19 cellular contexts compared by ENCODE assay signal in genomic region chr5:135986891-135987401, GRCh38. TPM values are rescaled to one million over a fixed set of nuclear protein-coding genes. Genes with fewer than 3 reads are reported as not detected.
DNase-seq lines count a peak whose midpoint lies in the region; ATAC-seq and TF ChIP-seq lines count a peak whose summit lies in the region.
"Had no signal": no experiment of that assay in that cellular context is flagged by ENCODE, and none has a peak within 500 bp of the region (broad histone marks: within the 10 kb centered on the region; RNA-seq: fewer than 3 reads in every experiment).

No MANE protein-coding gene starts in this region.

- H3K4ac ChIP-seq in trophoblast cell (ENCODE audit: low read depth, low read length), result no peak overlapping the region

- no peak overlapping the region for H2BK5ac ChIP-seq in trophoblast cell (ENCODE audit: low read depth, low read length, poor library complexity)

- H3K18ac ChIP-seq in trophoblast cell (ENCODE audit: low read length), result no peak overlapping the region

- TF ChIP-seq POLR2A in GM18505 (IDR thresholded peaks at IDR 0.05; ENCODE audit: borderline replicate concordance, extremely low read depth, insufficient read depth, insufficient read length), result no peak

- no peaks in the 10 kb centered on the region for H3K79me2 ChIP-seq in trophoblast cell (ENCODE audit: control insufficient read depth, insufficient read depth, low read length, poor library complexity)
- H3K79me2 ChIP-seq: parathyroid adenoma had no signal

- H3K9me3 ChIP-seq in right cardiac atrium (ENCODE audit: control insufficient read depth, low read length) (no peaks in the 10 kb centered on the region), trophoblast cell (ENCODE audit: insufficient read depth, low read depth, low read length) (peaks cover 2% of the 10 kb centered on the region)
- H3K9me3 ChIP-seq: upper lobe of right lung had no signal

- no peak overlapping the region for H4K8ac ChIP-seq in trophoblast cell (ENCODE audit: low read depth, low read length)

- WGBS in right cardiac atrium, result 50% methylated on average over 3 of the region's 3 CpGs
- WGBS in trophoblast cell (ENCODE audit: extremely low coverage, insufficient coverage, insufficient read length), result no CpG with 5 or more reads among the region's 3 CpGs

- peaks cover 2% of the 10 kb centered on the region for H3K4me1 ChIP-seq in right cardiac atrium (ENCODE audit: control insufficient read depth, insufficient read depth, low read length)
- H3K4me1 ChIP-seq in trophoblast cell (ENCODE audit: control insufficient read depth in 1 of 2, insufficient read depth in 2 of 2, low read length in 2 of 2), result no peaks in the 10 kb centered on the region
- H3K4me1 ChIP-seq: parathyroid adenoma, upper lobe of right lung had no signal

- H3K9ac ChIP-seq in trophoblast cell (ENCODE audit: low read length), result no peak overlapping the region
- H3K9ac ChIP-seq: parathyroid adenoma had no signal

- H2BK12ac ChIP-seq in trophoblast cell (ENCODE audit: low read length), result peak overlapping the region; percentile 71

- H3K36me3 ChIP-seq in trophoblast cell (ENCODE audit: control insufficient read depth in 1 of 2, insufficient read depth in 2 of 2, low read length in 2 of 2), result no peaks in the 10 kb centered on the region
- H3K36me3 ChIP-seq: upper lobe of right lung had no signal

- ATAC-seq in Right ventricle myocardium superior (ENCODE audit: poor library complexity) (peak; percentile 48), right cardiac atrium (no peak), HG03108 (IDR thresholded peaks at IDR 0.05; ENCODE audit: unreplicated experiment) (no peak), GM18505 (IDR thresholded peaks at IDR 0.05; ENCODE audit: unreplicated experiment) (no peak)
- ATAC-seq: stimulated activated memory B cell treated with anti-CD40 and anti-IgM and Interleukin-4, amounts not matched to agents 10 μg/mL and 1 μg/mL and 100 μg/mL, for 72 hours; upper lobe of right lung had no signal

- no peak overlapping the region for H2AK5ac ChIP-seq in trophoblast cell (ENCODE audit: low read length)

- H3K79me1 ChIP-seq in trophoblast cell (ENCODE audit: low read length), result peaks cover 12% of the 10 kb centered on the region

- no peak overlapping the region for H3K4me3 ChIP-seq in right cardiac atrium (ENCODE audit: low read length)
- H3K4me3 ChIP-seq in trophoblast cell (ENCODE audit: low read depth, low read length), result no peak overlapping the region
- H3K4me3 ChIP-seq: upper lobe of right lung had no signal

- no peak overlapping the region for H3K23ac ChIP-seq in trophoblast cell (ENCODE audit: low read length)

- no peak overlapping the region for H2AFZ ChIP-seq in trophoblast cell (ENCODE audit: insufficient read depth, low read length, poor library complexity)
- H2AFZ ChIP-seq: parathyroid adenoma had no signal

- DNase-seq in Right ventricle myocardium superior (no peak), right cardiac atrium (no peak), fibroblast of peridontal ligament (ENCODE audit: extremely low read depth) (peak; percentile 87), trophoblast cell (no peak), NCI-H2029 (lab: John Stamatoyannopoulos, UW) (no peak)
- no peak for DNase-seq in activated CD4-positive, alpha-beta T cell treated with anti-CD3 and anti-CD28 coated beads, Interleukin-2, amount 50 U/mL, for 4 hours
- DNase-seq: activated CD4-positive, alpha-beta memory T cell treated with anti-CD3 and anti-CD28 coated beads, Interleukin-2, amount 10 ng/mL, durations not matched to agents 7 days and 5 days; activated naive CD8-positive, alpha-beta T cell treated with anti-CD3 and anti-CD28 coated beads for 36 hours; activated T-cell treated with anti-CD3 and anti-CD28 coated beads, Interleukin-2, amount 50 U/mL, for 48 hours; DMS53; NCI-H1436 treated with DMSO at 0.1 percent for 48 hours; SW 1271; upper lobe of right lung had no signal

- H3K27ac ChIP-seq in right cardiac atrium (ENCODE audit: low read length), result no peak overlapping the region
- H3K27ac ChIP-seq in trophoblast cell (ENCODE audit: low read depth, low read length), result no peak overlapping the region
- H3K27ac ChIP-seq: parathyroid adenoma, upper lobe of right lung had no signal

- no peak overlapping the region for H4K12ac ChIP-seq in trophoblast cell (ENCODE audit: low read depth, low read length)

- H3K14ac ChIP-seq in trophoblast cell (ENCODE audit: low read length), result no peak overlapping the region

- no peak overlapping the region for H2BK120ac ChIP-seq in trophoblast cell (ENCODE audit: insufficient read depth, low read length, poor library complexity)

- H4K91ac ChIP-seq in trophoblast cell (ENCODE audit: low read depth, low read length), result no peak overlapping the region

- intact Hi-C loops in Right ventricle myocardium superior (cut with DNase I), result no loop called here
- intact Hi-C loops in right cardiac atrium (cut with DNase I), result no loop called here

- no peaks in the 10 kb centered on the region for H3K27me3 ChIP-seq in right cardiac atrium (ENCODE audit: control insufficient read depth, insufficient read depth)
- H3K27me3 ChIP-seq in trophoblast cell (ENCODE audit: insufficient read depth, low read length), result no peaks in the 10 kb centered on the region
- H3K27me3 ChIP-seq: upper lobe of right lung had no signal

- H3K4me2 ChIP-seq in trophoblast cell (ENCODE audit: low read length), result no peak overlapping the region

RNA-seq across cellular contexts. Expression of gene LECT2, which starts 32.2 kb away (rescaled TPM):
- not detected for total RNA-seq in Right ventricle myocardium superior
- total RNA-seq in right cardiac atrium, result not detected
- not detected for polyA plus RNA-seq in right cardiac atrium
- polyA plus RNA-seq in trophoblast cell (2013), result 0.05 TPM in 1 of 2 replicates, not detected in the other
- total RNA-seq: activated CD4-positive, alpha-beta memory T cell treated with anti-CD3 and anti-CD28 coated beads, Interleukin-2, amount 10 ng/mL, durations not matched to agents 7 days and 5 days; activated naive CD8-positive, alpha-beta T cell treated with anti-CD3 and anti-CD28 coated beads for 36 hours; LHCN-M2; RPMI7951; upper lobe of right lung had no signal

RNA-seq across cellular contexts. Expression of gene TGFBI, which starts 41.8 kb away (rescaled TPM):
- 49.9 TPM for total RNA-seq in Right ventricle myocardium superior
- 10 to 100 TPM; 41.6 to 60.4 (median 51.2) TPM for total RNA-seq in right cardiac atrium
- polyA plus RNA-seq in right cardiac atrium, result 44.1 TPM
- polyA plus RNA-seq in trophoblast cell (2013), result 3,939 and 3,953 TPM in 2 replicates
- total RNA-seq: activated CD4-positive, alpha-beta memory T cell treated with anti-CD3 and anti-CD28 coated beads, Interleukin-2, amount 10 ng/mL, durations not matched to agents 7 days and 5 days; activated naive CD8-positive, alpha-beta T cell treated with anti-CD3 and anti-CD28 coated beads for 36 hours had no signal
